Comparison of ENCODE assay signal across 12 cellular contexts in genomic region chr9:137689745-137690529, GRCh38.
DNase-seq lines count a peak whose midpoint lies in the region; TF ChIP-seq lines count a peak whose summit lies in the region.
"Had no signal": no experiment of that assay in that cellular context is flagged by ENCODE, and none has a peak within 500 bp of the region (broad histone marks: within the 10 kb centered on the region; RNA-seq: fewer than 3 reads in every experiment).

No MANE protein-coding gene starts in this region.

- no peaks in the 10 kb centered on the region for H3K9me3 ChIP-seq in stomach
- H3K9me3 ChIP-seq: sigmoid colon had no signal

- no peaks in the 10 kb centered on the region for H3K27me3 Mint-ChIP-seq in activated naive CD8-positive, alpha-beta T cell
- H3K27me3 Mint-ChIP-seq in activated naive CD8-positive, alpha-beta T cell treated with anti-CD3 and anti-CD28 coated beads for 36 hours: no peaks in the 10 kb centered on the region

- H3K4me3 Mint-ChIP-seq in activated naive CD8-positive, alpha-beta T cell: peak overlapping the region; percentile 30
- no peak overlapping the region for H3K4me3 Mint-ChIP-seq in activated naive CD8-positive, alpha-beta T cell treated with anti-CD3 and anti-CD28 coated beads for 36 hours
- H3K4me3 Mint-ChIP-seq: T-helper 1 cell treated with Interleukin-12 subunit alpha and Interleukin-12 subunit beta and Interleukin-4 antibody, amounts not matched to agents 30 μg/mL and 1 μg/mL, for 36 hours had no signal

- H3K4me3 ChIP-seq in fibroblast of the aortic adventitia (ENCODE audit: low read depth, low read length) (no peak overlapping the region), stomach (no peak overlapping the region)
- H3K4me3 ChIP-seq: GM12878, sigmoid colon had no signal

- no peak for TF ChIP-seq EP300 in stomach (IDR thresholded peaks at IDR 0.05)

- DNase-seq in activated naive CD8-positive, alpha-beta T cell treated with anti-CD3 and anti-CD28 coated beads for 36 hours: no peak
- DNase-seq in NOMO-1 treated with dmso at 0.1 percent for 144 hours (lab: John Stamatoyannopoulos, UW; ENCODE audit: unreplicated experiment) (peak; percentile 24), fibroblast of the aortic adventitia (ENCODE audit: low read depth) (peak; percentile 48), stromal cell of bone marrow (ENCODE audit: low read depth) (peak; percentile 13), stomach (no peak), T1000 (lab: John Stamatoyannopoulos, UW) (no peak), NCI-H1092 treated with DMSO at 0.1 percent for 48 hours (lab: John Stamatoyannopoulos, UW) (no peak)
- DNase-seq: NCI-H2171 treated with DMSO at 0.1 percent for 48 hours, sigmoid colon had no signal

- intact Hi-C loops in stomach (cut with DNase I; ENCODE audit: low total_unique reads): no loop called here

- peaks cover 0 to 4% (median 0%) of the 10 kb centered on the region in 4 donors for H3K36me3 ChIP-seq in stomach
- H3K36me3 ChIP-seq: sigmoid colon had no signal

- TF ChIP-seq CTCF in fibroblast of the aortic adventitia (IDR thresholded peaks at IDR 0.05; ENCODE audit: insufficient read depth, low read length) (no peak), stomach (IDR thresholded peaks at IDR 0.05) (no peak)

- no peak overlapping the region for H3K27ac ChIP-seq in stomach

- no peaks in the 10 kb centered on the region for H3K9me3 Mint-ChIP-seq in activated naive CD8-positive, alpha-beta T cell (ENCODE audit: low read depth)
- H3K9me3 Mint-ChIP-seq in activated naive CD8-positive, alpha-beta T cell treated with anti-CD3 and anti-CD28 coated beads for 36 hours: no peaks in the 10 kb centered on the region
- H3K9me3 Mint-ChIP-seq: T-helper 1 cell treated with Interleukin-12 subunit alpha and Interleukin-12 subunit beta and Interleukin-4 antibody, amounts not matched to agents 30 μg/mL and 1 μg/mL, for 36 hours had no signal

- H3K4me1 Mint-ChIP-seq in activated naive CD8-positive, alpha-beta T cell (ENCODE audit: low read depth): peaks cover 62% of the 10 kb centered on the region
- H3K4me1 Mint-ChIP-seq in activated naive CD8-positive, alpha-beta T cell treated with anti-CD3 and anti-CD28 coated beads for 36 hours: peaks cover 43% of the 10 kb centered on the region

- no peaks in the 10 kb centered on the region for H3K27me3 ChIP-seq in stomach
- H3K27me3 ChIP-seq: sigmoid colon had no signal

- TF ChIP-seq POLR2A in stomach (IDR thresholded peaks at IDR 0.05): no peak

- H3K4me1 ChIP-seq in stomach: peaks cover 0 to 58% (median 39%) of the 10 kb centered on the region in 4 donors

- WGBS in stomach, 5 donors: 87 to 89% (median 89%) methylated on average over 16 of the region's 16 CpGs

- no peak overlapping the region for H3K27ac Mint-ChIP-seq in activated naive CD8-positive, alpha-beta T cell
- no peak overlapping the region for H3K27ac Mint-ChIP-seq in activated naive CD8-positive, alpha-beta T cell treated with anti-CD3 and anti-CD28 coated beads for 36 hours
- H3K27ac Mint-ChIP-seq: T-helper 1 cell treated with Interleukin-12 subunit alpha and Interleukin-12 subunit beta and Interleukin-4 antibody, amounts not matched to agents 30 μg/mL and 1 μg/mL, for 36 hours had no signal

- peaks cover 14% of the 10 kb centered on the region for H3K36me3 Mint-ChIP-seq in activated naive CD8-positive, alpha-beta T cell
- peaks cover 19% of the 10 kb centered on the region for H3K36me3 Mint-ChIP-seq in activated naive CD8-positive, alpha-beta T cell treated with anti-CD3 and anti-CD28 coated beads for 36 hours

Comparison
In these comparisons a context has a peak if more than half of its experiments do, and no peak if none do; other contexts are left out.
1. DNase-seq: peak in NOMO-1 treated with dmso at 0.1 percent for 144 hours (single experiment), fibroblast of the aortic adventitia (single experiment) and stromal cell of bone marrow (single experiment); none in activated naive CD8-positive, alpha-beta T cell treated with anti-CD3 and anti-CD28 coated beads for 36 hours (single experiment), stomach (single experiment), T1000 (single experiment) and NCI-H1092 treated with DMSO at 0.1 percent for 48 hours (single experiment).